8 cellular contexts compared by ENCODE assay signal in genomic region chr19:47243776-47244547, GRCh38. TPM values are rescaled to one million over a fixed set of nuclear protein-coding genes. Genes with fewer than 3 reads are reported as not detected.
DNase-seq lines count a peak whose midpoint lies in the region; ATAC-seq and TF ChIP-seq lines count a peak whose summit lies in the region.

No MANE protein-coding gene starts in this region.

- ATAC-seq in HG02588 (IDR thresholded peaks at IDR 0.05; ENCODE audit: unreplicated experiment) (peak; percentile 51), GM21717 (IDR thresholded peaks at IDR 0.05; ENCODE audit: unreplicated experiment) (no peak)

- H3K27ac ChIP-seq in hepatocyte, result peak overlapping the region; percentile 75

- H3K4me3 ChIP-seq in GM12864 (ENCODE audit: low read depth, low read length) (peak overlapping the region; percentile 59), hepatocyte (peak overlapping the region; percentile 5), retinal pigment epithelial cell (ENCODE audit: low read length) (peak overlapping the region; percentile 33)

- peaks cover 10% of the 10 kb centered on the region for H3K4me1 ChIP-seq in hepatocyte (ENCODE audit: insufficient read depth)

- DNase-seq in GM12864 (ENCODE audit: low read depth) (peak; percentile 73), NCI-H146 (lab: John Stamatoyannopoulos, UW) (peak; percentile 94), T-helper 2 cell (peak; percentile 69 to 92 (median 85)), anterior cingulate cortex (lab: John Stamatoyannopoulos, UW) (peak in 57 of 58 donors; percentile 28 to 89 (median 73)), hepatocyte (ENCODE audit: low spot score) (peak; percentile 98), retinal pigment epithelial cell (ENCODE audit: low read depth) (peak; percentile 79)

- H3K79me2 ChIP-seq in hepatocyte, result no peaks in the 10 kb centered on the region

- H3K27me3 ChIP-seq in hepatocyte, result peaks cover 7% of the 10 kb centered on the region

- H4K20me1 ChIP-seq in hepatocyte (ENCODE audit: insufficient read depth, poor library complexity, severe bottlenecking), result no peaks in the 10 kb centered on the region

- TF ChIP-seq CTCF in GM12864 (IDR thresholded peaks at IDR 0.05; ENCODE audit: low read depth, low read length, missing control alignments), result peak; percentile 91
- peak; percentile 99 for TF ChIP-seq CTCF in hepatocyte (IDR thresholded peaks at IDR 0.05; ENCODE audit: poor library complexity)
- TF ChIP-seq CTCF in retinal pigment epithelial cell (conservative IDR thresholded peaks at IDR 0.05; ENCODE audit: low read depth, low read length), result peak; percentile 89

- H3K9me3 ChIP-seq in hepatocyte (ENCODE audit: low read depth), result no peaks in the 10 kb centered on the region

- 4% methylated on average over 42 of the region's 46 CpGs for WGBS in hepatocyte (ENCODE audit: low lambda C conversion rate, missing lambda C conversion rate)

- peak overlapping the region; percentile 72 for H3K4me2 ChIP-seq in hepatocyte

- H3K36me3 ChIP-seq in hepatocyte (replicated peaks; ENCODE audit: insufficient read depth, low read depth), result no peaks in the 10 kb centered on the region

- H3K9me2 ChIP-seq in hepatocyte (replicated peaks; ENCODE audit: insufficient read depth), result no peaks in the 10 kb centered on the region

- peak overlapping the region; percentile 30 for H2AFZ ChIP-seq in hepatocyte

RNA-seq across cellular contexts. Expression of gene CCDC9, which starts 12.4 kb away (rescaled TPM):
- total RNA-seq in hepatocyte, result 5.2 and 7.9 TPM in 2 replicates
- polyA plus RNA-seq in hepatocyte, result 13.0 and 19.6 TPM in 2 replicates

RNA-seq across cellular contexts. Expression of gene BBC3, which starts 13.0 kb away (rescaled TPM):
- total RNA-seq in hepatocyte, result 8.0 and 9.9 TPM in 2 replicates
- polyA plus RNA-seq in hepatocyte, result 14.7 and 22.0 TPM in 2 replicates

RNA-seq across cellular contexts. Expression of gene INAFM1, which starts 30.7 kb away (rescaled TPM):
- total RNA-seq in hepatocyte, result 1.7 and 1.9 TPM in 2 replicates
- 11.9 and 13.8 TPM in 2 replicates for polyA plus RNA-seq in hepatocyte

Comparison
In these comparisons a context has a peak if more than half of its experiments do, and no peak if none do; other contexts are left out.
1. H3K4me3 ChIP-seq: peak in every context shown above with its lines; median percentile 59 in GM12864; 33 in retinal pigment epithelial cell; 5 in hepatocyte.